8 cellular contexts compared by ENCODE assay signal in the genomic region with DNA sequence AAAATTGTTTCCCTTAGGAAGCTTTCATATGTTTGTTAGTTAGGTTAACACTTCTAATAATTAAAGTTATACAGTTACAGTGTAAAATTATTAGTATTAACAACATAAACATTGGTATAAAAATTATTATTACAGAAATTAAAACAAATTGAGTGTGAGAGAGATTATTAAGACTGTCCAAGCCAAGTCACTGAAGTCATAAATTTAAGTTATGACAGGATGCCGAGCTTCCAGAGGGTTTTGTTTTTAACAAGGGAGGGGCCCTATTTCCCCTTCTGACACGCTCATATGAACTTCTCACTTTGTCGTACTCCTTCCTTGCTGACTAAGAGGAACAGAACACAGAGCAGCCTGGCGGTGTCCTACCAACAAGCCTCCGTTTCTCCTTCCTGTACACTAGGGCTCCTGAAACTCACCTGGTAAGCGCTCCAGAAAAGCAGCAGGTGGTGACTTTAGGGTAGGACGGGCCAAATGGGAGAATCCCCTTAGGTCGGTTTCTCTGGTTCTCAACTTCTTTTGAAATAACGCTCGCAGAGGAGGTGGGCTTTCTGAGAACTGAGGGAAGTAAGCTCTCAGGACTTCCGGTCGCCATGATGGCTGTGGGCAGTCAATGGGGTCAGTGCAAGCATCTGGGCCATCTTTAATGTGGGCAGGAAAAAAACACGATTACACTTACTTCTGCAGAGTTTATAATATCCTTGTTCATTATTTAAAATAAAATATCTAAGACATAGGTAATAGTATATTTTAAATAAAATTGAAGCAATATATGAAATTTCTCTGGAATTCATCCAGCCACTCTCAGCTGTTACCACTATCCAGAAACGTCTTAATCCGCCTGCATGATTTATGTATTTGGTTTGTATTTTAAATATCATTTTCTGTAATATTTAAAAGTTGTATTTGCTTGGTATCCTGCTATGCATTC. TPM values are rescaled to one million over a fixed set of nuclear protein-coding genes. Genes with fewer than 3 reads are reported as not detected.
DNase-seq lines count a peak whose midpoint lies in the region; ATAC-seq and TF ChIP-seq lines count a peak whose summit lies in the region.

Gene CARD8, minus strand, starts transcription at position 537 of the 928 bp plus-strand sequence. CDS start 14,892 bp downstream, outside the sequence.

- no peak within 1 kb of the TSS for H2BK5ac ChIP-seq in neuronal stem cell (ENCODE audit: low read length)

- no peak within 1 kb of the TSS for H3K4ac ChIP-seq in neuronal stem cell (ENCODE audit: low read length)

- H3K18ac ChIP-seq in neuronal stem cell (ENCODE audit: low read length), result peak within 1 kb of the TSS; percentile 71

- H3K36me3 Mint-ChIP-seq in activated naive CD4-positive, alpha-beta T cell treated with anti-CD3 and anti-CD28 coated beads, Interleukin-2, amount 10 ng/mL, durations not matched to agents 7 days and 5 days, result peaks cover 39% of the 10 kb centered on the region

- TF ChIP-seq POLR2A in gastroesophageal sphincter (IDR thresholded peaks at IDR 0.05), result peak in 1 of 2 donors; percentile 51

- peak within 1 kb of the TSS; percentile 48 for H3K4me2 ChIP-seq in neuronal stem cell (ENCODE audit: insufficient read depth, low read length, poor library complexity, severe bottlenecking)

- H4K8ac ChIP-seq in neuronal stem cell (ENCODE audit: low read depth, low read length), result no peak within 1 kb of the TSS

- DNase-seq in Daoy (ENCODE audit: low read depth) (peak; percentile 87), H7 (peak; percentile 55), MV-4-11 (lab: John Stamatoyannopoulos, UW) (peak; percentile 98), SK-N-DZ (ENCODE audit: low spot score) (peak; percentile 81), neuronal stem cell (ENCODE audit: low spot score) (peak; percentile 58)
- DNase-seq in activated naive CD4-positive, alpha-beta T cell treated with anti-CD3 and anti-CD28 coated beads, Interleukin-2, amount 10 ng/mL, durations not matched to agents 7 days and 5 days, result peak; percentile 89

- H3K27me3 ChIP-seq in H7 (ENCODE audit: control insufficient read depth, insufficient read depth, low read length), result no peaks in the 10 kb centered on the region
- H3K27me3 ChIP-seq in gastroesophageal sphincter, result no peaks in the 10 kb centered on the region
- no peaks in the 10 kb centered on the region for H3K27me3 ChIP-seq in neuronal stem cell (ENCODE audit: control insufficient read depth in 3 of 3, insufficient read depth in 3 of 3, low read depth in 1 of 3, low read length in 3 of 3)
- no peaks in the 10 kb centered on the region for H3K27me3 ChIP-seq in subcutaneous abdominal adipose tissue (ENCODE audit: control insufficient read depth in 5 of 5, insufficient read depth in 4 of 5, low read length in 5 of 5)

- H3K27me3 Mint-ChIP-seq in activated naive CD4-positive, alpha-beta T cell treated with anti-CD3 and anti-CD28 coated beads, Interleukin-2, amount 10 ng/mL, durations not matched to agents 7 days and 5 days, result no peaks in the 10 kb centered on the region

- no peak for TF ChIP-seq EP300 in gastroesophageal sphincter (IDR thresholded peaks at IDR 0.05)

- H3K4me1 Mint-ChIP-seq in activated naive CD4-positive, alpha-beta T cell treated with anti-CD3 and anti-CD28 coated beads, Interleukin-2, amount 10 ng/mL, durations not matched to agents 7 days and 5 days, result peaks cover 79% of the 10 kb centered on the region

- H3K27ac Mint-ChIP-seq in activated naive CD4-positive, alpha-beta T cell treated with anti-CD3 and anti-CD28 coated beads, Interleukin-2, amount 10 ng/mL, durations not matched to agents 7 days and 5 days, result peak within 1 kb of the TSS; percentile 99

- H3K4me3 Mint-ChIP-seq in activated naive CD4-positive, alpha-beta T cell treated with anti-CD3 and anti-CD28 coated beads, Interleukin-2, amount 10 ng/mL, durations not matched to agents 7 days and 5 days, result peak within 1 kb of the TSS; percentile 93

- H3K79me1 ChIP-seq in neuronal stem cell (ENCODE audit: low read depth, low read length), result no peaks in the 10 kb centered on the region

- H3K4me1 ChIP-seq in gastroesophageal sphincter (peaks cover 0 to 40% (median 11%) of the 10 kb centered on the region in 3 donors), neuronal stem cell (ENCODE audit: control insufficient read depth in 2 of 2, insufficient read depth in 1 of 2, low read depth in 1 of 2, low read length in 2 of 2) (peaks cover 0 to 2% of the 10 kb centered on the region in 2 donors), subcutaneous abdominal adipose tissue (ENCODE audit: control insufficient read depth in 5 of 5, insufficient read depth in 5 of 5, low read length in 5 of 5) (peaks cover 0 to 55% (median 34%) of the 10 kb centered on the region in 5 donors)

- H2BK15ac ChIP-seq in neuronal stem cell (ENCODE audit: low read length), result no peak within 1 kb of the TSS

- CTCF ChIA-PET in activated naive CD4-positive, alpha-beta T cell treated with anti-CD3 and anti-CD28 coated beads, Interleukin-2, amount 10 ng/mL, durations not matched to agents 7 days and 5 days (lab: Charles Lee), result interaction anchor here (0.7 kb wide), 1 partner anchor 65 kb away, joined by 3 read pairs; no protein-coding TSS in a partner anchor

- no peak within 1 kb of the TSS for H3K14ac ChIP-seq in neuronal stem cell (ENCODE audit: low read length)

- H3K36me3 ChIP-seq in H7 (replicated peaks; ENCODE audit: control insufficient read depth, insufficient read depth, low read length), result no peaks in the 10 kb centered on the region
- H3K36me3 ChIP-seq in gastroesophageal sphincter, result no peaks in the 10 kb centered on the region
- H3K36me3 ChIP-seq in neuronal stem cell (replicated peaks in 1 of 2; ENCODE audit: control insufficient read depth in 2 of 2, insufficient read depth in 2 of 2, low read length in 2 of 2), result peaks cover 0 to 23% of the 10 kb centered on the region in 2 donors
- H3K36me3 ChIP-seq in subcutaneous abdominal adipose tissue (ENCODE audit: control insufficient read depth in 5 of 5, insufficient read depth in 5 of 5, low read length in 5 of 5), result no peaks in the 10 kb centered on the region

- H2AK5ac ChIP-seq in neuronal stem cell (ENCODE audit: low read depth, low read length), result no peak within 1 kb of the TSS

- H2BK120ac ChIP-seq in neuronal stem cell (ENCODE audit: low read depth, low read length), result no peak within 1 kb of the TSS

- no peak within 1 kb of the TSS for H3K23ac ChIP-seq in neuronal stem cell (ENCODE audit: low read depth, low read length, poor library complexity)

- H4K91ac ChIP-seq in neuronal stem cell (ENCODE audit: low read depth, low read length, poor library complexity), result no peak within 1 kb of the TSS

- peak in 3 of 4 experiments; percentile 25 to 43 (median 38) for TF ChIP-seq CTCF in gastroesophageal sphincter (IDR thresholded peaks at IDR 0.05)

- H3K9me3 Mint-ChIP-seq in activated naive CD4-positive, alpha-beta T cell treated with anti-CD3 and anti-CD28 coated beads, Interleukin-2, amount 10 ng/mL, durations not matched to agents 7 days and 5 days, result no peaks in the 10 kb centered on the region

- H2BK12ac ChIP-seq in neuronal stem cell (ENCODE audit: low read length), result no peak within 1 kb of the TSS

- no peak within 1 kb of the TSS for H3K9ac ChIP-seq in neuronal stem cell (ENCODE audit: low read depth, low read length, poor library complexity)
- peak within 1 kb of the TSS; percentile 83 to 99 (median 95) for H3K9ac ChIP-seq in subcutaneous abdominal adipose tissue (ENCODE audit: low read length in 5 of 5)

- H3K4me3 ChIP-seq in H7 (ENCODE audit: insufficient read depth, low read depth, low read length) (peak within 1 kb of the TSS; percentile 60), gastroesophageal sphincter (peak within 1 kb of the TSS; percentile 60 to 100), neuronal stem cell (ENCODE audit: low read length in 2 of 2) (peak within 1 kb of the TSS; percentile 78 to 89), subcutaneous abdominal adipose tissue (ENCODE audit: low read depth in 1 of 5, low read length in 5 of 5) (peak within 1 kb of the TSS; percentile 70 to 98 (median 85))

- peak within 1 kb of the TSS; percentile 88 for H2AFZ ChIP-seq in neuronal stem cell (ENCODE audit: low read length)

- 7 to 13% methylated on average over 6 to 9 of the region's 15 CpGs for WGBS in gastroesophageal sphincter (ENCODE audit: low coverage in 1 of 2), 2 donors
- no CpG with 5 or more reads among the region's 15 CpGs for WGBS in neuronal stem cell (ENCODE audit: extremely low coverage in 2 of 2, insufficient read length in 2 of 2, insufficient replicate concordance in 1 of 2), 2 donors

- H3K9me3 ChIP-seq in gastroesophageal sphincter, result no peaks in the 10 kb centered on the region
- peaks cover 0 to 4% of the 10 kb centered on the region in 2 donors for H3K9me3 ChIP-seq in neuronal stem cell (replicated peaks in 1 of 2; ENCODE audit: control insufficient read depth in 2 of 2, insufficient read depth in 1 of 2, low read depth in 1 of 2, low read length in 2 of 2)
- H3K9me3 ChIP-seq in subcutaneous abdominal adipose tissue (ENCODE audit: control insufficient read depth in 5 of 5, low read length in 5 of 5), result no peaks in the 10 kb centered on the region

- ATAC-seq in gastroesophageal sphincter, result peak; percentile 90

- H3K27ac ChIP-seq in gastroesophageal sphincter, result peak within 1 kb of the TSS; percentile 88 to 97 (median 90)
- peak within 1 kb of the TSS; percentile 34 for H3K27ac ChIP-seq in neuronal stem cell (replicated peaks; ENCODE audit: low read length)
- H3K27ac ChIP-seq in subcutaneous abdominal adipose tissue (ENCODE audit: low read depth, low read length), result peak within 1 kb of the TSS; percentile 98

RNA-seq across cellular contexts. Expression of gene CARD8, which starts in this region (rescaled TPM):
- total RNA-seq in Daoy (2014; rRNA removed; shearing (Covaris generic)), result 13.2 and 14.2 TPM in 2 replicates
- 0.55 and 1.1 TPM in 2 replicates for total RNA-seq in H7 (2014; rRNA removed; shearing (Covaris generic))
- 8.8 and 9.3 TPM in 2 replicates for polyA plus RNA-seq in SK-N-DZ (2014; cell fraction: cytosol; rRNA removed)
- 17.0 and 29.9 TPM in 2 replicates for polyA plus RNA-seq in SK-N-DZ (2014; cell fraction: nucleus; rRNA removed)
- total RNA-seq in gastroesophageal sphincter, result 10 to 100 TPM; 18.7 to 30.4 (median 22.4) TPM
- 30.9 TPM for polyA plus RNA-seq in neuronal stem cell (2013, experiment 1 of 2)
- polyA plus RNA-seq in neuronal stem cell (2013, experiment 2 of 2), result 30.1 TPM

Comparison
In these comparisons a context has a peak if more than half of its experiments do, and no peak if none do; other contexts are left out.
1. Peak in every context shown above with its lines: DNase-seq, ATAC-seq, H3K4me3 ChIP-seq and H3K27ac ChIP-seq.
2. H3K27ac ChIP-seq: peak in every context shown above with its lines; median percentile 98 in subcutaneous abdominal adipose tissue; 90 in gastroesophageal sphincter; 34 in neuronal stem cell.